8 cellular contexts compared by ENCODE assay signal in the genomic region with DNA sequence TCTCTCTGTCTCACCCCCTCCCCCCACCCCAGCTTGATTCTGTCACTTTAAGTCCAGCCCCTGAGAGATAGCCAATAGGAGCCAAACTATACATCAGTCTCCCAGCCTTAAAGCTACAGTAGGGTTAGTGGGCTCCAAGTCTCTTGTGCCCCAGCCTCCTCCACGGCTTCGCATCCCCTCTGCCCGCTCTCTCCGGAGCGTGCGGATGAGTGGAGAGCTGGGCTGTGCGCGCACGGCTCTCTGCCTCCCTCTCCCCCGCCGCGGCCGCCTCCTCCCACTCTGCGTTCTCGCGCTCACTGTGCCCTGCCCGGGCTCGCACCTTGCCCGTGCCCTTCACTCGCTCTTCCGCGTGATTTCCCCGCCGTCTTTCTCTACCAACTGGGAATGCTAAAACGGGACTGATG. TPM values are rescaled to one million over a fixed set of nuclear protein-coding genes. Genes with fewer than 3 reads are reported as not detected.
DNase-seq lines count a peak whose midpoint lies in the region; ATAC-seq and TF ChIP-seq lines count a peak whose summit lies in the region.

A gene (plus strand): TSS at position 137 of the 404 bp plus-strand sequence. CDS start 265 bp downstream, at position 402.

- POLR2A ChIA-PET in PC-3 (lab: Charles Lee; ENCODE audit: unreplicated experiment), result no interaction called here

- H3K4me3 ChIP-seq in PC-3 (ENCODE audit: low read length) (peak within 1 kb of the TSS; percentile 45), fibroblast of the aortic adventitia (ENCODE audit: low read depth, low read length) (peak within 1 kb of the TSS; percentile 40), Karpas-422 (ENCODE audit: low read length) (no peak within 1 kb of the TSS)

- H3K9ac ChIP-seq in ES-I3 (ENCODE audit: low read depth, low read length) (peak within 1 kb of the TSS; percentile 52; the same call in 1 of the 2 replicates), PC-3 (ENCODE audit: low read length) (no peak within 1 kb of the TSS), Karpas-422 (ENCODE audit: low read length) (no peak within 1 kb of the TSS)

- H3K36me3 Mint-ChIP-seq in osteocyte (ENCODE audit: unreplicated experiment), result no peaks in the 10 kb centered on the region

- TF ChIP-seq CTCF in PC-3 (conservative IDR thresholded peaks at IDR 0.05; ENCODE audit: low read depth, low read length) (no peak), fibroblast of the aortic adventitia (IDR thresholded peaks at IDR 0.05; ENCODE audit: insufficient read depth, low read length) (no peak), osteocyte (IDR thresholded peaks at IDR 0.05) (no peak)

- intact Hi-C loops in PC-3 (cut with micrococcal nuclease), result no loop called here

- H3K27me3 ChIP-seq in PC-3 (ENCODE audit: low read length) (peaks cover 97% of the 10 kb centered on the region), Karpas-422 (ENCODE audit: low read length) (no peaks in the 10 kb centered on the region)

- H3K36me3 ChIP-seq in ES-I3 (ENCODE audit: insufficient read depth, low read length), result no peaks in the 10 kb centered on the region
- H3K36me3 ChIP-seq in PC-3 (ENCODE audit: low read depth, low read length), result no peaks in the 10 kb centered on the region
- no peaks in the 10 kb centered on the region for H3K36me3 ChIP-seq in Karpas-422 (ENCODE audit: insufficient read depth, low read length)

- DNase-seq in PC-3 (no peak), fibroblast of the aortic adventitia (ENCODE audit: low read depth) (no peak), osteocyte (ENCODE audit: extremely low spot score, unreplicated experiment) (no peak), NCI-H2081 (lab: John Stamatoyannopoulos, UW) (no peak), Karpas-422 (no peak)

- CTCF ChIA-PET in PC-3 (lab: Charles Lee), result no interaction called here

- H2AFZ ChIP-seq in PC-3 (ENCODE audit: low read length), result peak within 1 kb of the TSS; percentile 15; the same call in 1 of the 2 replicates
- no peak within 1 kb of the TSS for H2AFZ ChIP-seq in Karpas-422 (ENCODE audit: low read length)

- H4K20me1 ChIP-seq in PC-3 (ENCODE audit: low read length) (no peaks in the 10 kb centered on the region), Karpas-422 (ENCODE audit: insufficient read depth, low read depth, low read length) (no peaks in the 10 kb centered on the region)

- peaks cover 5% of the 10 kb centered on the region; the same call in 1 of the 2 replicates for H3K4me1 ChIP-seq in ES-I3 (ENCODE audit: insufficient read depth, low read length)
- H3K4me1 ChIP-seq in PC-3 (ENCODE audit: insufficient read depth, low read length), result 0 out of 2 replicates have a peak, but pooled peaks cover 3% of the 10 kb centered on the region
- H3K4me1 ChIP-seq in Karpas-422 (ENCODE audit: low read length), result no peaks in the 10 kb centered on the region

- peak within 1 kb of the TSS; percentile 66 for H3K4me2 ChIP-seq in PC-3 (ENCODE audit: low read length)
- H3K4me2 ChIP-seq in Karpas-422 (ENCODE audit: low read depth, low read length, poor library complexity, severe bottlenecking), result no peak within 1 kb of the TSS

- H3K9me3 ChIP-seq in ES-I3 (ENCODE audit: control insufficient read depth, insufficient read depth, low read length), result no peaks in the 10 kb centered on the region
- H3K9me3 ChIP-seq in PC-3 (ENCODE audit: low read length), result no peaks in the 10 kb centered on the region
- no peaks in the 10 kb centered on the region for H3K9me3 ChIP-seq in Karpas-422 (ENCODE audit: low read length)

- H3K79me2 ChIP-seq in PC-3 (ENCODE audit: low read length) (no peaks in the 10 kb centered on the region), Karpas-422 (ENCODE audit: low read length) (no peaks in the 10 kb centered on the region)

- H3K27ac ChIP-seq in PC-3 (ENCODE audit: low read length) (no peak within 1 kb of the TSS), Karpas-422 (ENCODE audit: low read length) (no peak within 1 kb of the TSS)

- peak within 1 kb of the TSS; percentile 75 for H3K4me3 Mint-ChIP-seq in osteocyte (ENCODE audit: unreplicated experiment)

- no peaks in the 10 kb centered on the region for H3K9me3 Mint-ChIP-seq in osteocyte (ENCODE audit: unreplicated experiment)

- no peak within 1 kb of the TSS for H3K27ac Mint-ChIP-seq in osteocyte (ENCODE audit: unreplicated experiment)

- BruUV-seq in PC-3 (replicated peaks; lab: Mats Ljungman, UMichigan), result no TSS peak

- ATAC-seq in PC-3 (peak; percentile 48), HG03565 (IDR thresholded peaks at IDR 0.05; ENCODE audit: unreplicated experiment) (no peak), GM19463 (IDR thresholded peaks at IDR 0.05; ENCODE audit: unreplicated experiment) (no peak)

- peaks cover 11% of the 10 kb centered on the region for H3K4me1 Mint-ChIP-seq in osteocyte (ENCODE audit: unreplicated experiment)

- no peaks in the 10 kb centered on the region for H3F3A ChIP-seq in PC-3 (ENCODE audit: low read length, unreplicated experiment)

- peaks cover 79% of the 10 kb centered on the region for H3K27me3 Mint-ChIP-seq in osteocyte (ENCODE audit: unreplicated experiment)

- H3K9me2 ChIP-seq in PC-3 (replicated peaks; ENCODE audit: low read length) (no peaks in the 10 kb centered on the region), Karpas-422 (replicated peaks; ENCODE audit: insufficient read depth, low read length) (no peaks in the 10 kb centered on the region)

RNA-seq across cellular contexts. Expression of the gene that starts here (rescaled TPM):
- total RNA-seq in PC-3 (2014; rRNA removed), result not detected in 2 replicates
- total RNA-seq in fibroblast of the aortic adventitia (ENCODE audit: low replicate concordance), result not detected in 2 replicates
- not detected in 2 replicates for total RNA-seq in osteocyte
- total RNA-seq in Karpas-422 (2014; rRNA removed; shearing (Covaris generic); ENCODE audit: low replicate concordance), result 0.25 TPM in 1 of 2 replicates, not detected in the other

Comparison
In these comparisons a context has a peak if more than half of its experiments do, and no peak if none do; other contexts are left out.
1. Peak in ATAC-seq, H3K4me3 ChIP-seq and H3K4me2 ChIP-seq in PC-3; RNA of the gene not detected or under 1 TPM.